ENCODE assay signal across 13 cellular contexts in genomic region chr17:40820228-40820838, GRCh38. TPM values are rescaled to one million over a fixed set of nuclear protein-coding genes. Genes with fewer than 3 reads are reported as not detected.
DNase-seq lines count a peak whose midpoint lies in the region; ATAC-seq, FAIRE-seq and TF ChIP-seq lines count a peak whose summit lies in the region.
"Had no signal": no experiment of that assay in that cellular context is flagged by ENCODE, and none has a peak within 500 bp of the region (broad histone marks: within the 10 kb centered on the region; RNA-seq: fewer than 3 reads in every experiment).

No MANE protein-coding gene starts in this region.

- peaks cover 31% of the 10 kb centered on the region for H3K4me1 Mint-ChIP-seq in activated T-helper 1 cell treated with anti-CD3 and anti-CD28 coated beads, Interleukin-12 subunit alpha, Interleukin-12 subunit beta, Interleukin-2, Interleukin-4 antibody, amounts not matched to agents 30 ng/mL and 10 ng/mL and 1 ng/mL, durations not matched to agents 14 hours and 24 hours and 36 hours (ENCODE audit: low read depth)
- peaks cover 13 to 23% (median 16%) of the 10 kb centered on the region in 3 donors for H3K4me1 Mint-ChIP-seq in naive B cell

- TF ChIP-seq CTCF in upper lobe of right lung (IDR thresholded peaks at IDR 0.05): no peak

- no peak overlapping the region for H3K9ac ChIP-seq in BLaER1 treated with 17β-estradiol and CSF1 and Interleukin-3, amounts not matched to agents 10 nM and 100 nM

- no peak overlapping the region for H3K27ac Mint-ChIP-seq in activated T-helper 1 cell treated with anti-CD3 and anti-CD28 coated beads, Interleukin-12 subunit alpha, Interleukin-12 subunit beta, Interleukin-2, Interleukin-4 antibody, amounts not matched to agents 30 ng/mL and 10 ng/mL and 1 ng/mL, durations not matched to agents 14 hours and 24 hours and 36 hours
- H3K27ac Mint-ChIP-seq in naive B cell: peak overlapping the region in 2 of 6 donors; percentile 53 to 57

- H3K27me3 ChIP-seq in BLaER1 treated with 17β-estradiol and CSF1 and Interleukin-3, amounts not matched to agents 10 nM and 100 nM: no peaks in the 10 kb centered on the region
- H3K27me3 ChIP-seq in upper lobe of right lung: no peaks in the 10 kb centered on the region
- H3K27me3 ChIP-seq: adrenal gland, esophagus squamous epithelium had no signal

- H4K20me1 ChIP-seq in BLaER1 treated with 17β-estradiol and CSF1 and Interleukin-3, amounts not matched to agents 10 nM and 100 nM: no peaks in the 10 kb centered on the region

- no peak for TF ChIP-seq POLR2A in H54 (IDR thresholded peaks at IDR 0.05; ENCODE audit: low read depth, low read length)

- peaks cover 20% of the 10 kb centered on the region for H3K9me3 Mint-ChIP-seq in activated T-helper 1 cell treated with anti-CD3 and anti-CD28 coated beads, Interleukin-12 subunit alpha, Interleukin-12 subunit beta, Interleukin-2, Interleukin-4 antibody, amounts not matched to agents 30 ng/mL and 10 ng/mL and 1 ng/mL, durations not matched to agents 14 hours and 24 hours and 36 hours
- peaks cover 2 to 14% (median 4%) of the 10 kb centered on the region in 7 donors for H3K9me3 Mint-ChIP-seq in naive B cell

- H3K36me3 Mint-ChIP-seq in activated T-helper 1 cell treated with anti-CD3 and anti-CD28 coated beads, Interleukin-12 subunit alpha, Interleukin-12 subunit beta, Interleukin-2, Interleukin-4 antibody, amounts not matched to agents 30 ng/mL and 10 ng/mL and 1 ng/mL, durations not matched to agents 14 hours and 24 hours and 36 hours (ENCODE audit: low read depth): peaks cover 22% of the 10 kb centered on the region
- H3K36me3 Mint-ChIP-seq in naive B cell: peaks cover 32 to 33% of the 10 kb centered on the region in 2 donors

- intact Hi-C loops in activated T-helper 1 cell treated with anti-CD3 and anti-CD28 coated beads, Interleukin-12 subunit alpha, Interleukin-12 subunit beta, Interleukin-2, Interleukin-4 antibody, amounts not matched to agents 30 ng/mL and 10 ng/mL and 1 ng/mL, durations not matched to agents 14 hours and 24 hours and 36 hours (cut with micrococcal nuclease): no loop called here
- intact Hi-C loops in upper lobe of right lung (cut with DNase I): no loop called here

- peak; percentile 33 for FAIRE-seq in H54 (lab: Jason Lieb, UNC)

- no peak overlapping the region for H3K4me3 ChIP-seq in BLaER1 treated with 17β-estradiol and CSF1 and Interleukin-3, amounts not matched to agents 10 nM and 100 nM
- H3K4me3 ChIP-seq in upper lobe of right lung: no peak overlapping the region

- ATAC-seq in naive B cell (ENCODE audit: low read depth in 2 of 2) (no peak), HG03521 (IDR thresholded peaks at IDR 0.05; ENCODE audit: unreplicated experiment) (no peak), upper lobe of right lung (no peak)

- H3K27ac ChIP-seq in BLaER1 treated with 17β-estradiol and CSF1 and Interleukin-3, amounts not matched to agents 10 nM and 100 nM: no peak overlapping the region
- no peak overlapping the region for H3K27ac ChIP-seq in upper lobe of right lung

- peak overlapping the region; percentile 76 for H3K4me3 Mint-ChIP-seq in activated T-helper 1 cell treated with anti-CD3 and anti-CD28 coated beads, Interleukin-12 subunit alpha, Interleukin-12 subunit beta, Interleukin-2, Interleukin-4 antibody, amounts not matched to agents 30 ng/mL and 10 ng/mL and 1 ng/mL, durations not matched to agents 14 hours and 24 hours and 36 hours
- peak overlapping the region; percentile 22 to 97 (median 77) for H3K4me3 Mint-ChIP-seq in naive B cell

- peaks cover 4 to 24% (median 9%) of the 10 kb centered on the region in 10 experiments; a peak in 12 of 20 replicates for H3K4me1 ChIP-seq in BLaER1 treated with 17β-estradiol and CSF1 and Interleukin-3, amounts not matched to agents 10 nM and 100 nM
- H3K4me1 ChIP-seq in upper lobe of right lung: no peaks in the 10 kb centered on the region

- H3K36me3 ChIP-seq in BLaER1 treated with 17β-estradiol and CSF1 and Interleukin-3, amounts not matched to agents 10 nM and 100 nM: peaks cover 9 to 26% (median 17%) of the 10 kb centered on the region in 11 experiments
- no peaks in the 10 kb centered on the region for H3K36me3 ChIP-seq in upper lobe of right lung
- H3K36me3 ChIP-seq: adrenal gland had no signal

- no peak for DNase-seq in H54 (ENCODE audit: insufficient read length, low spot score)
- no peak for DNase-seq in activated T-helper 1 cell treated with anti-CD3 and anti-CD28 coated beads, Interleukin-12 subunit alpha, Interleukin-12 subunit beta, Interleukin-2, Interleukin-4 antibody, amounts not matched to agents 30 ng/mL and 10 ng/mL and 1 ng/mL, durations not matched to agents 14 hours and 24 hours and 36 hours (ENCODE audit: low spot score)
- DNase-seq in naive B cell: no peak
- no peak for DNase-seq in upper lobe of right lung
- no peak for DNase-seq in epidermal melanocyte (ENCODE audit: insufficient read length, low spot score)
- no peak for DNase-seq in activated CD4-positive, CD25-positive, alpha-beta regulatory T cell treated with anti-CD3 and anti-CD28 coated beads, Interleukin-2, amount 50 U/mL, for 72 hours
- DNase-seq: esophagus squamous epithelium; left cardiac atrium; stimulated activated CD8-positive, alpha-beta memory T cell treated with anti-CD3 and anti-CD28 coated beads, Interleukin-4, amount 100 ng/mL, for 48 hours had no signal

- peak overlapping the region in 7 of 11 experiments; percentile 5 to 92 (median 73); a peak in 9 of 22 replicates for H3K4me2 ChIP-seq in BLaER1 treated with 17β-estradiol and CSF1 and Interleukin-3, amounts not matched to agents 10 nM and 100 nM

- H3K9me3 ChIP-seq in BLaER1 treated with 17β-estradiol and CSF1 and Interleukin-3, amounts not matched to agents 10 nM and 100 nM (replicated peaks in 1 of 11): peaks cover 0 to 19% (median 7%) of the 10 kb centered on the region in 11 experiments; a peak in 9 of 22 replicates
- no peaks in the 10 kb centered on the region for H3K9me3 ChIP-seq in upper lobe of right lung
- H3K9me3 ChIP-seq: adrenal gland, esophagus squamous epithelium had no signal

- H3K27me3 Mint-ChIP-seq in activated T-helper 1 cell treated with anti-CD3 and anti-CD28 coated beads, Interleukin-12 subunit alpha, Interleukin-12 subunit beta, Interleukin-2, Interleukin-4 antibody, amounts not matched to agents 30 ng/mL and 10 ng/mL and 1 ng/mL, durations not matched to agents 14 hours and 24 hours and 36 hours (ENCODE audit: insufficient read depth): peaks cover 5% of the 10 kb centered on the region
- H3K27me3 Mint-ChIP-seq in naive B cell: peaks cover 3 to 14% (median 7%) of the 10 kb centered on the region in 3 donors

RNA-seq across cellular contexts. Expression of gene KRT10, which starts 2.1 kb away (rescaled TPM):
- 27.2 and 28.0 TPM in 2 replicates for total RNA-seq in activated T-helper 1 cell treated with anti-CD3 and anti-CD28 coated beads, Interleukin-12 subunit alpha, Interleukin-12 subunit beta, Interleukin-2, Interleukin-4 antibody, amounts not matched to agents 30 ng/mL and 10 ng/mL and 1 ng/mL, durations not matched to agents 14 hours and 24 hours and 36 hours
- 100 to 1,000 TPM; 194 to 275 (median 232) TPM for polyA plus RNA-seq in naive B cell (ENCODE audit: low read depth in 6 of 6)
- total RNA-seq in upper lobe of right lung: 36.8 TPM

RNA-seq across cellular contexts. Expression of gene KRT28, which starts 20.6 kb away (rescaled TPM):
- not detected in 2 replicates for total RNA-seq in activated T-helper 1 cell treated with anti-CD3 and anti-CD28 coated beads, Interleukin-12 subunit alpha, Interleukin-12 subunit beta, Interleukin-2, Interleukin-4 antibody, amounts not matched to agents 30 ng/mL and 10 ng/mL and 1 ng/mL, durations not matched to agents 14 hours and 24 hours and 36 hours
- polyA plus RNA-seq in naive B cell (ENCODE audit: low read depth in 6 of 6): not detected
- total RNA-seq in upper lobe of right lung: not detected
- total RNA-seq: adrenal gland, esophagus squamous epithelium, left cardiac atrium, M059J had no signal
- polyA plus RNA-seq: adrenal gland had no signal

RNA-seq across cellular contexts. Expression of gene KRT27, which starts 38.0 kb away (rescaled TPM):
- not detected in 2 replicates for total RNA-seq in activated T-helper 1 cell treated with anti-CD3 and anti-CD28 coated beads, Interleukin-12 subunit alpha, Interleukin-12 subunit beta, Interleukin-2, Interleukin-4 antibody, amounts not matched to agents 30 ng/mL and 10 ng/mL and 1 ng/mL, durations not matched to agents 14 hours and 24 hours and 36 hours
- under 1 TPM in 1 of 6 donors, not detected in 5; 0.53 TPM for polyA plus RNA-seq in naive B cell (ENCODE audit: low read depth in 6 of 6)
- total RNA-seq in upper lobe of right lung: 0.55 TPM
- total RNA-seq: adrenal gland, esophagus squamous epithelium, left cardiac atrium, M059J had no signal

RNA-seq across cellular contexts. Expression of gene KRT12, which starts 46.7 kb away (rescaled TPM):
- not detected in 2 replicates for total RNA-seq in activated T-helper 1 cell treated with anti-CD3 and anti-CD28 coated beads, Interleukin-12 subunit alpha, Interleukin-12 subunit beta, Interleukin-2, Interleukin-4 antibody, amounts not matched to agents 30 ng/mL and 10 ng/mL and 1 ng/mL, durations not matched to agents 14 hours and 24 hours and 36 hours
- not detected for polyA plus RNA-seq in naive B cell (ENCODE audit: low read depth in 6 of 6)
- total RNA-seq in upper lobe of right lung: not detected
- total RNA-seq: adrenal gland, esophagus squamous epithelium, left cardiac atrium, M059J had no signal
- polyA plus RNA-seq: adrenal gland had no signal

RNA-seq across cellular contexts. Expression of gene KRT26, which starts 48.3 kb away (rescaled TPM):
- total RNA-seq in activated T-helper 1 cell treated with anti-CD3 and anti-CD28 coated beads, Interleukin-12 subunit alpha, Interleukin-12 subunit beta, Interleukin-2, Interleukin-4 antibody, amounts not matched to agents 30 ng/mL and 10 ng/mL and 1 ng/mL, durations not matched to agents 14 hours and 24 hours and 36 hours: not detected in 2 replicates
- polyA plus RNA-seq in naive B cell (ENCODE audit: low read depth in 6 of 6): not detected
- not detected for total RNA-seq in upper lobe of right lung
- total RNA-seq: adrenal gland, esophagus squamous epithelium, left cardiac atrium, M059J had no signal
- polyA plus RNA-seq: adrenal gland had no signal
